ENCODE assay signal across 1 cellular context in the genomic region with DNA sequence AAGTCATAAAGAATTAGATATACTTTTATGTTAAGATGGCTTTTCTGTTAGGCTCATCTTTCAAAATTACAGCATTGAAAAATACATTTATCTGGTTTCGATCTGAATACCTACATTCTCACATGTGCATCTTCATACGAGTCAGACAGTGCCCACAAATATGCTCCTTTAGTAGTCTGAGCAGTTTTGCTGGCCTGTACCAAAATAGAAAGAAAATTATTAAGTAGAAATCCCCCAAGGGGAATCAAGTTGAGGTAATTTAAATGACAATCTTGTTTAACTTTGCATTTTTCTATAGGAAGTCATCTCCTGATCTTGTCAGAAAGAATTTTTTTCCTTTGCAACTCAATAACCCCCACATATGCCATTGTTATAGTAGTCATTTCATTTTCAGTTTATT.
TF ChIP-seq lines count a peak whose summit lies in the region.

No MANE protein-coding gene starts in this region.

TF ChIP-seq in WTC11, 78 proteins besides CTCF, POLR2A, EP300 and RAD21 (continued from another document):
- TF ChIP-seq AR (CRISPR knock-in tag; IDR thresholded peaks at IDR 0.05), result no peak
- TF ChIP-seq, protein P1, sequence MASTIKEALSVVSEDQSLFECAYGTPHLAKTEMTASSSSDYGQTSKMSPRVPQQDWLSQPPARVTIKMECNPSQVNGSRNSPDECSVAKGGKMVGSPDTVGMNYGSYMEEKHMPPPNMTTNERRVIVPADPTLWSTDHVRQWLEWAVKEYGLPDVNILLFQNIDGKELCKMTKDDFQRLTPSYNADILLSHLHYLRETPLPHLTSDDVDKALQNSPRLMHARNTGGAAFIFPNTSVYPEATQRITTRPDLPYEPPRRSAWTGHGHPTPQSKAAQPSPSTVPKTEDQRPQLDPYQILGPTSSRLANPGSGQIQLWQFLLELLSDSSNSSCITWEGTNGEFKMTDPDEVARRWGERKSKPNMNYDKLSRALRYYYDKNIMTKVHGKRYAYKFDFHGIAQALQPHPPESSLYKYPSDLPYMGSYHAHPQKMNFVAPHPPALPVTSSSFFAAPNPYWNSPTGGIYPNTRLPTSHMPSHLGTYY (CRISPR knock-in tag; IDR thresholded peaks at IDR 0.05), result no peak
- no peak for TF ChIP-seq GRHL2 (CRISPR knock-in tag; IDR thresholded peaks at IDR 0.05; ENCODE audit: insufficient replicate concordance, severe bottlenecking)
- TF ChIP-seq, protein P2, sequence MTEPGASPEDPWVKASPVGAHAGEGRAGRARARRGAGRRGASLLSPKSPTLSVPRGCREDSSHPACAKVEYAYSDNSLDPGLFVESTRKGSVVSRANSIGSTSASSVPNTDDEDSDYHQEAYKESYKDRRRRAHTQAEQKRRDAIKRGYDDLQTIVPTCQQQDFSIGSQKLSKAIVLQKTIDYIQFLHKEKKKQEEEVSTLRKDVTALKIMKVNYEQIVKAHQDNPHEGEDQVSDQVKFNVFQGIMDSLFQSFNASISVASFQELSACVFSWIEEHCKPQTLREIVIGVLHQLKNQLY (CRISPR knock-in tag; IDR thresholded peaks at IDR 0.05), result no peak
- TF ChIP-seq CREB1 (CRISPR knock-in tag; IDR thresholded peaks at IDR 0.05), result no peak
- no peak for TF ChIP-seq EMX1 (CRISPR knock-in tag; IDR thresholded peaks at IDR 0.05)
